ENCODE assay signal across 8 cellular contexts in the genomic region with DNA sequence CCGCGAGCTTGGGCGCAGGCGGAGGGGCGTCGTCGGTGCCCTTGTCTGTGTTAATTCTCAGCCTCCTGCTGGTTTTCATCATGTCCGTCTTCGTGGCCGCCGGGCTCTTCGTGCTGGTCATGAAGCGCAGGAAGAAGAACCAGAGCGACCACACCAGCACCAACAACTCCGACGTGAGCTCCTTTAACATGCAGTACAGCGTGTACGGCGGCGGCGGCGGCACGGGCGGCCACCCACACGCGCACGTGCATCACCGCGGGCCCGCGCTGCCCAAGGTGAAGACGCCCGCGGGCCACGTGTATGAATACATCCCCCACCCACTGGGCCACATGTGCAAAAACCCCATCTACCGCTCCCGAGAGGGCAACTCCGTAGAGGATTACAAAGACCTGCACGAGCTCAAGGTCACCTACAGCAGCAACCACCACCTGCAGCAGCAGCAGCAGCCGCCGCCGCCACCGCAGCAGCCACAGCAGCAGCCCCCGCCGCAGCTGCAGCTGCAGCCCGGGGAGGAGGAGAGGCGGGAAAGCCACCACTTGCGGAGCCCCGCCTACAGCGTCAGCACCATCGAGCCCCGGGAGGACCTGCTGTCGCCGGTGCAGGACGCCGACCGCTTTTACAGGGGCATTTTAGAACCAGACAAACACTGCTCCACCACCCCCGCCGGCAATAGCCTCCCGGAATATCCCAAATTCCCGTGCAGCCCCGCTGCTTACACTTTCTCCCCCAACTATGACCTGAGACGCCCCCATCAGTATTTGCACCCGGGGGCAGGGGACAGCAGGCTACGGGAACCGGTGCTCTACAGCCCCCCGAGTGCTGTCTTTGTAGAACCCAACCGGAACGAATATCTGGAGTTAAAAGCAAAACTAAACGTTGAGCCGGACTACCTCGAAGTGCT. TPM values are rescaled to one million over a fixed set of nuclear protein-coding genes. Genes with fewer than 3 reads are reported as not detected.
DNase-seq lines count a peak whose midpoint lies in the region; ATAC-seq and TF ChIP-seq lines count a peak whose summit lies in the region.

No MANE protein-coding gene starts in this region.

- peak; percentile 59 for ATAC-seq in CD4-positive, alpha-beta T cell (ENCODE audit: poor library complexity)
- no peak for ATAC-seq in stimulated activated memory B cell treated with anti-CD40 and anti-IgM and Interleukin-4, amounts not matched to agents 10 μg/mL and 1 μg/mL and 100 μg/mL, for 72 hours
- ATAC-seq in HG03442 (IDR thresholded peaks at IDR 0.05; ENCODE audit: unreplicated experiment) (no peak), GM21825 (IDR thresholded peaks at IDR 0.05; ENCODE audit: unreplicated experiment) (no peak)

- peaks cover 76% of the 10 kb centered on the region for H3K27me3 Mint-ChIP-seq in CD4-positive, alpha-beta T cell
- peaks cover 80% of the 10 kb centered on the region for H3K27me3 Mint-ChIP-seq in activated naive CD8-positive, alpha-beta T cell treated with anti-CD3 and anti-CD28 coated beads for 36 hours
- H3K27me3 Mint-ChIP-seq in stimulated activated memory B cell treated with anti-CD40 and anti-IgM and Interleukin-4, amounts not matched to agents 10 μg/mL and 1 μg/mL and 100 μg/mL, for 72 hours = peaks cover 47% of the 10 kb centered on the region

- H3K9me3 Mint-ChIP-seq in CD4-positive, alpha-beta T cell = no peaks in the 10 kb centered on the region
- peaks cover 5% of the 10 kb centered on the region for H3K9me3 Mint-ChIP-seq in activated naive CD8-positive, alpha-beta T cell treated with anti-CD3 and anti-CD28 coated beads for 36 hours
- peaks cover 2% of the 10 kb centered on the region for H3K9me3 Mint-ChIP-seq in stimulated activated memory B cell treated with anti-CD40 and anti-IgM and Interleukin-4, amounts not matched to agents 10 μg/mL and 1 μg/mL and 100 μg/mL, for 72 hours

- peak overlapping the region; percentile 70 for H3K4me3 Mint-ChIP-seq in CD4-positive, alpha-beta T cell
- H3K4me3 Mint-ChIP-seq in activated naive CD8-positive, alpha-beta T cell treated with anti-CD3 and anti-CD28 coated beads for 36 hours = peak overlapping the region; percentile 29
- peak overlapping the region; percentile 25 for H3K4me3 Mint-ChIP-seq in stimulated activated memory B cell treated with anti-CD40 and anti-IgM and Interleukin-4, amounts not matched to agents 10 μg/mL and 1 μg/mL and 100 μg/mL, for 72 hours

- no peak for TF ChIP-seq CTCF in CD4-positive, alpha-beta T cell (IDR thresholded peaks at IDR 0.05)

- no peak overlapping the region for H3K27ac ChIP-seq in CD4-positive, alpha-beta T cell (ENCODE audit: low read depth, low read length)

- DNase-seq in CD4-positive, alpha-beta T cell = peak in 1 of 10 experiments; percentile 42
- DNase-seq in NCI-H1092 (lab: John Stamatoyannopoulos, UW) = peak; percentile 73
- no peak for DNase-seq in activated naive CD8-positive, alpha-beta T cell treated with anti-CD3 and anti-CD28 coated beads for 36 hours
- DNase-seq in iPS-NIHi7 (ENCODE audit: extremely low spot score) = peak; percentile 66
- DNase-seq in NK-92 treated with Interleukin-12 subunit alpha and Interleukin-12 subunit beta, amount 100 ng/mL, for 24 hours (lab: John Stamatoyannopoulos, UW) = no peak

- no peak overlapping the region for H3K27ac Mint-ChIP-seq in CD4-positive, alpha-beta T cell
- H3K27ac Mint-ChIP-seq in activated naive CD8-positive, alpha-beta T cell treated with anti-CD3 and anti-CD28 coated beads for 36 hours = no peak overlapping the region
- H3K27ac Mint-ChIP-seq in stimulated activated memory B cell treated with anti-CD40 and anti-IgM and Interleukin-4, amounts not matched to agents 10 μg/mL and 1 μg/mL and 100 μg/mL, for 72 hours = no peak overlapping the region

- intact Hi-C loops in CD4-positive, alpha-beta T cell (cut with DNase I, micrococcal nuclease) = no loop called here

- peaks cover 51% of the 10 kb centered on the region for H3K27me3 ChIP-seq in CD4-positive, alpha-beta T cell (ENCODE audit: control insufficient read depth, insufficient read depth, low read length)

- POLR2A ChIA-PET in CD4-positive, alpha-beta T cell (lab: Charles Lee) = no interaction called here

- H3K36me3 Mint-ChIP-seq in CD4-positive, alpha-beta T cell (ENCODE audit: low read depth) = no peaks in the 10 kb centered on the region
- H3K36me3 Mint-ChIP-seq in activated naive CD8-positive, alpha-beta T cell treated with anti-CD3 and anti-CD28 coated beads for 36 hours = no peaks in the 10 kb centered on the region
- H3K36me3 Mint-ChIP-seq in stimulated activated memory B cell treated with anti-CD40 and anti-IgM and Interleukin-4, amounts not matched to agents 10 μg/mL and 1 μg/mL and 100 μg/mL, for 72 hours = no peaks in the 10 kb centered on the region

- H3K4me1 Mint-ChIP-seq in CD4-positive, alpha-beta T cell (ENCODE audit: low read depth) = peaks cover 35% of the 10 kb centered on the region
- H3K4me1 Mint-ChIP-seq in activated naive CD8-positive, alpha-beta T cell treated with anti-CD3 and anti-CD28 coated beads for 36 hours = peaks cover 19% of the 10 kb centered on the region
- no peaks in the 10 kb centered on the region for H3K4me1 Mint-ChIP-seq in stimulated activated memory B cell treated with anti-CD40 and anti-IgM and Interleukin-4, amounts not matched to agents 10 μg/mL and 1 μg/mL and 100 μg/mL, for 72 hours

- CTCF ChIA-PET in CD4-positive, alpha-beta T cell (lab: Charles Lee) = no interaction called here

- H3K9me3 ChIP-seq in CD4-positive, alpha-beta T cell (ENCODE audit: control insufficient read depth, low read length) = no peaks in the 10 kb centered on the region

RNA-seq across cellular contexts. Expression of a gene that starts 6.4 kb away (rescaled TPM):
- under 1 TPM; under 0.01 to 0.03 TPM for total RNA-seq in CD4-positive, alpha-beta T cell
- total RNA-seq in activated naive CD8-positive, alpha-beta T cell treated with anti-CD3 and anti-CD28 coated beads for 36 hours = not detected

Comparison
In these comparisons a context has a peak if more than half of its experiments do, and no peak if none do; other contexts are left out.
1. DNase-seq: peak in NCI-H1092 (single experiment) and iPS-NIHi7 (single experiment); none in activated naive CD8-positive, alpha-beta T cell treated with anti-CD3 and anti-CD28 coated beads for 36 hours (single experiment) and NK-92 treated with Interleukin-12 subunit alpha and Interleukin-12 subunit beta, amount 100 ng/mL, for 24 hours (single experiment).
2. Peak in every context shown above with its lines, with median percentiles within 50 percentile points of each other: H3K4me3 Mint-ChIP-seq.